12 cellular contexts compared by ENCODE assay signal in genomic region chr11:102172127-102172848, GRCh38.
DNase-seq lines count a peak whose midpoint lies in the region; ATAC-seq and TF ChIP-seq lines count a peak whose summit lies in the region.
"Had no signal": no experiment of that assay in that cellular context is flagged by ENCODE, and none has a peak within 500 bp of the region (broad histone marks: within the 10 kb centered on the region; RNA-seq: fewer than 3 reads in every experiment).

No MANE protein-coding gene starts in this region.

- peak overlapping the region; percentile 67 for H3K4me2 ChIP-seq in SK-N-SH
- peak overlapping the region; percentile 79 for H3K4me2 ChIP-seq in fibroblast of lung (ENCODE audit: extremely low read depth, insufficient read depth, low read length)

- TF ChIP-seq CTCF in SK-N-SH (IDR thresholded peaks at IDR 0.05) (no peak), fibroblast of lung (conservative IDR thresholded peaks at IDR 0.05 in 1 of 2, IDR thresholded peaks at IDR 0.05 in 1 of 2; ENCODE audit: low read depth in 1 of 2, low read length in 2 of 2) (no peak)

- H2AFZ ChIP-seq in SK-N-SH (ENCODE audit: low read depth) (no peak overlapping the region), fibroblast of lung (ENCODE audit: low read length) (no peak overlapping the region)

- H3K27me3 ChIP-seq in SK-N-SH (ENCODE audit: insufficient read depth) (no peaks in the 10 kb centered on the region), fibroblast of lung (ENCODE audit: control insufficient read depth, insufficient read depth, low read length) (no peaks in the 10 kb centered on the region)

- H3K9ac ChIP-seq in SK-N-SH (peak overlapping the region; percentile 42; the same call in 1 of the 2 replicates), fibroblast of lung (ENCODE audit: insufficient read depth, low read length) (no peak overlapping the region)

- peak; percentile 45 for ATAC-seq in sciatic nerve

- peak overlapping the region in 1 of 2 experiments; percentile 97; a peak in 2 of 4 replicates for H3K27ac ChIP-seq in SK-N-SH (ENCODE audit: low read depth in 2 of 2, low read length in 1 of 2)
- peak overlapping the region; percentile 87 for H3K27ac ChIP-seq in fibroblast of lung (ENCODE audit: insufficient read depth, low read length)

- H3K79me2 ChIP-seq in SK-N-SH (ENCODE audit: insufficient read depth) (peaks cover 93% of the 10 kb centered on the region), fibroblast of lung (ENCODE audit: control insufficient read depth, insufficient read depth, low read length) (peaks cover 69% of the 10 kb centered on the region)

- H3K4me3 ChIP-seq in SK-N-SH (ENCODE audit: low read depth in 2 of 2, low read length in 1 of 2) (peak overlapping the region in 1 of 2 experiments; percentile 23; a peak in 1 of 4 replicates), fibroblast of lung (replicated peaks in 1 of 4; ENCODE audit: control extremely low read depth in 1 of 4, insufficient read depth in 1 of 4, low read depth in 3 of 4, low read length in 4 of 4) (no peak overlapping the region)

- no peaks in the 10 kb centered on the region for H3K9me2 ChIP-seq in SK-N-SH

- no peak for TF ChIP-seq EP300 in SK-N-SH (IDR thresholded peaks at IDR 0.05; ENCODE audit: borderline replicate concordance in 1 of 2, low read depth in 1 of 2, low read length in 1 of 2)

- H3K4me1 ChIP-seq in SK-N-SH (ENCODE audit: control insufficient read depth in 1 of 2, insufficient read depth in 2 of 2, low read depth in 1 of 2, low read length in 1 of 2) = peaks cover 0 to 41% of the 10 kb centered on the region in 2 experiments; a peak in 3 of 4 replicates
- H3K4me1 ChIP-seq in fibroblast of lung (ENCODE audit: control insufficient read depth, extremely low read depth, insufficient read depth, low read length) = peaks cover 25% of the 10 kb centered on the region

- peak; percentile 81 for DNase-seq in ELR (ENCODE audit: low read depth)
- DNase-seq in SK-N-SH = no peak
- peak; percentile 69 to 80 for DNase-seq in fibroblast of lung (ENCODE audit: low read depth in 2 of 2)
- DNase-seq in sciatic nerve (ENCODE audit: low spot score) = no peak
- no peak for DNase-seq in activated CD4-positive, CD25-positive, alpha-beta regulatory T cell treated with anti-CD3 and anti-CD28 coated beads, Interleukin-2, amount 50 U/mL, for 72 hours
- DNase-seq in SIG-M5 (lab: John Stamatoyannopoulos, UW) = no peak
- DNase-seq in NK-92 treated with Interleukin-12 subunit alpha and Interleukin-12 subunit beta, amount 100 ng/mL, for 24 hours (lab: John Stamatoyannopoulos, UW) = no peak
- DNase-seq in foreskin melanocyte = no peak
- DNase-seq: activated CD4-positive, alpha-beta memory T cell treated with anti-CD3 and anti-CD28 coated beads for 36 hours; Karpas-422; stimulated activated CD4-positive, alpha-beta T cell treated with anti-CD3 and anti-CD28 coated beads, Interleukin-15, amount 100 ng/mL, for 24 hours; stimulated activated naive CD4-positive, alpha-beta T cell treated with Interleukin-2 at 50 U/mL for 16 hours had no signal

- H4K20me1 ChIP-seq in SK-N-SH (ENCODE audit: insufficient read depth) = no peaks in the 10 kb centered on the region
- H4K20me1 ChIP-seq in fibroblast of lung (ENCODE audit: control insufficient read depth, extremely low read depth, insufficient read depth, low read length) = no peaks in the 10 kb centered on the region

- WGBS in SK-N-SH (ENCODE audit: low lambda C conversion rate) = 15% methylated on average over 5 of the region's 6 CpGs

- intact Hi-C loops in sciatic nerve (cut with DNase I) = no loop called here

- no peak for TF ChIP-seq RAD21 in SK-N-SH (IDR thresholded peaks at IDR 0.05; ENCODE audit: low read length)

- peaks cover 58% of the 10 kb centered on the region for H3F3A ChIP-seq in SK-N-SH (replicated peaks; ENCODE audit: insufficient read depth)

- H3K36me3 ChIP-seq in SK-N-SH (replicated peaks in 1 of 2; ENCODE audit: control insufficient read depth in 1 of 2, insufficient read depth in 2 of 2, low read length in 1 of 2) (peaks cover 0 to 30% of the 10 kb centered on the region in 2 experiments), fibroblast of lung (ENCODE audit: control insufficient read depth, insufficient read depth, low read length) (peaks cover 2% of the 10 kb centered on the region)

- H3K9me3 ChIP-seq in SK-N-SH (no peaks in the 10 kb centered on the region), fibroblast of lung (ENCODE audit: control insufficient read depth, insufficient read depth, low read depth, low read length) (no peaks in the 10 kb centered on the region)

- CTCF ChIA-PET in SK-N-SH (lab: Yijun Ruan, JAX) = interaction anchor here (1.0 kb wide), 1 partner anchor 26 kb away, joined by 3 read pairs; no protein-coding TSS in a partner anchor

- POLR2A ChIA-PET in SK-N-SH (lab: Yijun Ruan, JAX) = no interaction called here

TF ChIP-seq in SK-N-SH, 30 proteins besides CTCF, POLR2A, EP300 and RAD21:
- TF ChIP-seq PBX3 (IDR thresholded peaks at IDR 0.05) = peak; percentile 42; the same call in 1 of the 2 replicates
- TF ChIP-seq MXI1 (IDR thresholded peaks at IDR 0.05; ENCODE audit: low read depth, low read length) = no peak
- no peak for TF ChIP-seq EZH2phosphoT487 (IDR thresholded peaks at IDR 0.05; ENCODE audit: borderline replicate concordance, low read depth)
- no peak for TF ChIP-seq TAF1 (IDR thresholded peaks at IDR 0.05; ENCODE audit: borderline replicate concordance, low read depth, low read length)
- no peak for TF ChIP-seq ZBTB33 (IDR thresholded peaks at IDR 0.05; ENCODE audit: borderline replicate concordance, low read depth)
- TF ChIP-seq NRF1 (IDR thresholded peaks at IDR 0.05; ENCODE audit: low read depth, low read length) = no peak
- peak; percentile 47; the same call in 1 of the 2 replicates for TF ChIP-seq JUND (IDR thresholded peaks at IDR 0.05)
- no peak for TF ChIP-seq MAX (IDR thresholded peaks at IDR 0.05; ENCODE audit: low read depth)
- TF ChIP-seq GATA2 (CRISPR knock-in tag; IDR thresholded peaks at IDR 0.05) = no peak
- no peak for TF ChIP-seq CHD2 (IDR thresholded peaks at IDR 0.05; ENCODE audit: low read length, partially characterized antibody)
- no peak for TF ChIP-seq IRF3 (IDR thresholded peaks at IDR 0.05; ENCODE audit: low read depth, low read length)
- no peak for TF ChIP-seq FOXM1 (IDR thresholded peaks at IDR 0.05; ENCODE audit: low read depth)
- TF ChIP-seq FOSL2 (IDR thresholded peaks at IDR 0.05; ENCODE audit: borderline replicate concordance, low read depth) = no peak; the same call in 1 of the 2 replicates
- no peak for TF ChIP-seq SIN3A (IDR thresholded peaks at IDR 0.05; ENCODE audit: borderline replicate concordance, low read depth, low read length)
- TF ChIP-seq USF2 (IDR thresholded peaks at IDR 0.05; ENCODE audit: borderline replicate concordance, low read depth, low read length) = no peak
- no peak for TF ChIP-seq FOXJ3 (CRISPR knock-in tag; IDR thresholded peaks at IDR 0.05)
- TF ChIP-seq RXRA (IDR thresholded peaks at IDR 0.05; ENCODE audit: borderline replicate concordance, low read depth) = no peak

Comparison
In these comparisons a context has a peak if more than half of its experiments do, and no peak if none do; other contexts are left out.
1. DNase-seq: peak in ELR (single experiment) and fibroblast of lung (2 of 2); none in SK-N-SH (single experiment), sciatic nerve (single experiment), activated CD4-positive, CD25-positive, alpha-beta regulatory T cell treated with anti-CD3 and anti-CD28 coated beads, Interleukin-2, amount 50 U/mL, for 72 hours (single experiment), SIG-M5 (single experiment), NK-92 treated with Interleukin-12 subunit alpha and Interleukin-12 subunit beta, amount 100 ng/mL, for 24 hours (single experiment) and foreskin melanocyte (single experiment).